ENCODE assay signal across 10 cellular contexts in the genomic region with DNA sequence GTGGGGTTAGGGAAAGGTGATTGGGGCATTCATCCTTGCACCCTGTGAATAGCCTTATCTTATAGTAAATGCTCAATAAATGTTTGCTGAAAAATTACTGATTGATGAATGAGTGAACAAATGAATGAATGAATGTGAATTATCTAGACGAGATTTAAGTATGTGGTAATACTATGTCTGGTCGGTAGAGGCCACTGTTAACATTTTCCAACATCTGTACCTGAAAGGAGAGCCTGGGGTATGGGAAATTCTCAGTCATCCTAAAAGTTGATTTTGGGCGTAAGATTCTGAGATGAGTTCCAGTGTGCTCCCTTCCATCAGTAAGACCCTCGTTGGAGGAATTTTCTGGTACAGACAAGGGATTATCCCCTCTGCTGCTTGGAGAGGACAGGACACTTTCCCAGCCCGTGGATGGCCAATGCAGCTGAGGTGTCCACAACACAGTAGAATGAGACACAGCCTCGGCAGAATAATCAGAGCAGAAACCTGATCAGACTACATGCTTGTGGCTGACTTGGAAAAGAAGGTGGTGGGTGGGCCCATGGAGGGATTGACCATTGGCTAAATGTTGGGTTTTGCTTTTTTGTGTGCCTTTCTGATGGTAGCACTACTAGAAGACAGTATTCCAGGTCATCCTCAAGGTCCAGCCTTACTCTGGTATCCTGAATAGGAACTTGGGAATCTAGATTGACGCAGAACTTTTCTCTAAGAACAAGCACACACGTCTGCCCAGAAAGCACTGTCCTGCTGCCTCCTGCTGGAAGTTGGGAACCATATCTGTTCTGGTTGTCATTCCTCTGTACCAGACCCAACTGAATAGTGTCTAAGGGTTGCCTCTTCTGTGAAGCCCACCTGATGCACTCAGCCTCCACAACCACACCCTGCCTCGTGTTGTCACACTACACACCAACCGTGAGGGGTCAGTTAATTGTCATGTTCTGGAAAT.
DNase-seq lines count a peak whose midpoint lies in the region; ATAC-seq and TF ChIP-seq lines count a peak whose summit lies in the region.
"Had no signal": no experiment of that assay in that cellular context is flagged by ENCODE, and none has a peak within 500 bp of the region (broad histone marks: within the 10 kb centered on the region; RNA-seq: fewer than 3 reads in every experiment).

No MANE protein-coding gene starts in this region.

- TF ChIP-seq EP300 in Ishikawa (IDR thresholded peaks at IDR 0.05; ENCODE audit: borderline replicate concordance) (no peak), suprapubic skin (IDR thresholded peaks at IDR 0.05) (no peak)

- H3K27ac ChIP-seq in heart right ventricle (no peak overlapping the region), suprapubic skin (no peak overlapping the region)
- H3K27ac ChIP-seq: SK-N-MC had no signal

- H3K27me3 Mint-ChIP-seq in stimulated activated naive CD8-positive, alpha-beta T cell treated with anti-CD3 and anti-CD28 coated beads, Interleukin-15, amount 100 ng/mL, for 72 hours, result peaks cover 11% of the 10 kb centered on the region

- H3K4me1 Mint-ChIP-seq in stimulated activated naive CD8-positive, alpha-beta T cell treated with anti-CD3 and anti-CD28 coated beads, Interleukin-15, amount 100 ng/mL, for 72 hours, result no peaks in the 10 kb centered on the region

- TF ChIP-seq POLR2A in suprapubic skin (IDR thresholded peaks at IDR 0.05), result no peak

- 47 to 54% methylated on average over 10 of the region's 10 CpGs for WGBS in heart right ventricle, 2 donors
- 46% methylated on average over 10 of the region's 10 CpGs for WGBS in suprapubic skin

- intact Hi-C loops in heart right ventricle (cut with DNase I), result loop anchor here in 9 of 10 donors (1.0 to 10.0 kb wide), 8 partner anchors 263 to 593 kb away; partner anchors contain the start of gene TNR (in 4 of the 9)

- peak; percentile 56 for TF ChIP-seq RAD21 in Ishikawa (IDR thresholded peaks at IDR 0.05; ENCODE audit: low read depth)

- H3K9me3 Mint-ChIP-seq in stimulated activated naive CD8-positive, alpha-beta T cell treated with anti-CD3 and anti-CD28 coated beads, Interleukin-15, amount 100 ng/mL, for 72 hours, result no peaks in the 10 kb centered on the region
- H3K9me3 Mint-ChIP-seq: natural killer cell treated with Interleukin-12 subunit alpha and Interleukin-12 subunit beta and Interleukin-15 and Interleukin-18, amount 100 ng/mL, for 72 hours had no signal

- H3K4me1 ChIP-seq in heart right ventricle, result peaks cover 0 to 4% (median 0%) of the 10 kb centered on the region in 9 donors
- no peaks in the 10 kb centered on the region for H3K4me1 ChIP-seq in suprapubic skin

- TF ChIP-seq CTCF in heart right ventricle (IDR thresholded peaks at IDR 0.05), result peak; percentile 37 to 71 (median 66)
- peak; percentile 38 to 39 for TF ChIP-seq CTCF in suprapubic skin (IDR thresholded peaks at IDR 0.05)

- H3K9me3 ChIP-seq in heart right ventricle (no peaks in the 10 kb centered on the region), suprapubic skin (no peaks in the 10 kb centered on the region)

- H3K27me3 ChIP-seq in heart right ventricle (peaks cover 0 to 13% (median 0%) of the 10 kb centered on the region in 7 donors), suprapubic skin (peaks cover 6% of the 10 kb centered on the region)

- no peak overlapping the region for H3K4me3 Mint-ChIP-seq in stimulated activated naive CD8-positive, alpha-beta T cell treated with anti-CD3 and anti-CD28 coated beads, Interleukin-15, amount 100 ng/mL, for 72 hours
- H3K4me3 Mint-ChIP-seq: natural killer cell treated with Interleukin-12 subunit alpha and Interleukin-12 subunit beta and Interleukin-15 and Interleukin-18, amount 100 ng/mL, for 72 hours had no signal

- H3K27ac Mint-ChIP-seq in stimulated activated naive CD8-positive, alpha-beta T cell treated with anti-CD3 and anti-CD28 coated beads, Interleukin-15, amount 100 ng/mL, for 72 hours, result no peak overlapping the region
- H3K27ac Mint-ChIP-seq: natural killer cell treated with Interleukin-12 subunit alpha and Interleukin-12 subunit beta and Interleukin-15 and Interleukin-18, amount 100 ng/mL, for 72 hours had no signal

- H3K4me3 ChIP-seq in heart right ventricle, result no peak overlapping the region
- no peak overlapping the region for H3K4me3 ChIP-seq in suprapubic skin
- H3K4me3 ChIP-seq: SK-N-MC had no signal

- DNase-seq in ELR (ENCODE audit: low read depth) (peak; percentile 20), SKM-1 treated with dmso at 0.1 percent for 144 hours (lab: John Stamatoyannopoulos, UW; ENCODE audit: unreplicated experiment) (peak; percentile 37), heart right ventricle (no peak), suprapubic skin (ENCODE audit: low spot score in 2 of 2) (no peak), cortex of kidney (lab: John Stamatoyannopoulos, UW) (no peak)
- DNase-seq in stimulated activated CD4-positive, alpha-beta T cell treated with anti-CD3 and anti-CD28 coated beads, Interleukin-2, amount 100 ng/mL, for 48 hours, result no peak
- DNase-seq in stimulated activated naive CD8-positive, alpha-beta T cell treated with anti-CD3 and anti-CD28 coated beads, Interleukin-15, amount 100 ng/mL, for 72 hours, result no peak

- H3K36me3 ChIP-seq in heart right ventricle, result no peaks in the 10 kb centered on the region
- no peaks in the 10 kb centered on the region for H3K36me3 ChIP-seq in suprapubic skin

- ATAC-seq in heart right ventricle, result peak in 5 of 8 donors; percentile 44 to 62 (median 52)
- no peak for ATAC-seq in stimulated activated naive CD8-positive, alpha-beta T cell treated with anti-CD3 and anti-CD28 coated beads, Interleukin-15, amount 100 ng/mL, for 72 hours

TF ChIP-seq in Ishikawa, 13 proteins besides CTCF, POLR2A, EP300 and RAD21:
- TF ChIP-seq FOXM1 (IDR thresholded peaks at IDR 0.05; ENCODE audit: borderline replicate concordance, low read depth) (no peak), NFIC (IDR thresholded peaks at IDR 0.05) (no peak)

Comparison
In these comparisons a context has a peak if more than half of its experiments do, and no peak if none do; other contexts are left out.
1. DNase-seq: peak in ELR (single experiment) and SKM-1 treated with dmso at 0.1 percent for 144 hours (single experiment); none in heart right ventricle (0 of 2), suprapubic skin (0 of 2), stimulated activated CD4-positive, alpha-beta T cell treated with anti-CD3 and anti-CD28 coated beads, Interleukin-2, amount 100 ng/mL, for 48 hours (0 of 2), stimulated activated naive CD8-positive, alpha-beta T cell treated with anti-CD3 and anti-CD28 coated beads, Interleukin-15, amount 100 ng/mL, for 72 hours (0 of 2) and cortex of kidney (single experiment).